ENCODE assay signal across 9 cellular contexts in genomic region chr21:44931501-44932365, GRCh38. TPM values are rescaled to one million over a fixed set of nuclear protein-coding genes. Genes with fewer than 3 reads are reported as not detected.
A peak's percentile ranks its signal among the peaks of the same experiment; 100 is the strongest.
DNase-seq lines count a peak whose midpoint lies in the region; ATAC-seq, FAIRE-seq and TF ChIP-seq lines count a peak whose summit lies in the region.
"Had no signal": no experiment of that assay in that cellular context is flagged by ENCODE, and none has a peak within 500 bp of the region (broad histone marks: within the 10 kb centered on the region; RNA-seq: fewer than 3 reads in every experiment).

No MANE protein-coding gene starts in this region.

- H4K20me1 ChIP-seq in H1 (replicated peaks in 1 of 2; ENCODE audit: control insufficient read depth in 1 of 2, insufficient read depth in 2 of 2, low read length in 2 of 2), result peaks cover 0 to 3% of the 10 kb centered on the region in 2 experiments

- H3K27me3 ChIP-seq in Caco-2 (replicated peaks; ENCODE audit: control insufficient read depth, insufficient read depth, low read length) (no peaks in the 10 kb centered on the region), H1 (replicated peaks in 1 of 4; ENCODE audit: control insufficient read depth in 3 of 4, extremely low read depth in 1 of 4, insufficient read depth in 3 of 4, low read length in 3 of 4) (peaks cover 25 to 80% (median 63%) of the 10 kb centered on the region in 4 experiments), neuronal stem cell (ENCODE audit: control insufficient read depth in 3 of 3, insufficient read depth in 3 of 3, low read depth in 1 of 3, low read length in 3 of 3) (peaks cover 33 to 73% (median 57%) of the 10 kb centered on the region in 3 experiments)

- 7% methylated on average over 46 of the region's 73 CpGs; no CpG with 5 or more reads in 1 of the 2 experiments for WGBS in H1 (ENCODE audit: extremely low coverage in 1 of 2, insufficient coverage in 1 of 2, insufficient read length in 1 of 2, insufficient replicate concordance in 2 of 2, low coverage in 1 of 2, low lambda C conversion rate in 2 of 2, missing lambda C conversion rate in 1 of 2), 2 experiments
- WGBS in neuronal stem cell (ENCODE audit: extremely low coverage in 2 of 2, insufficient read length in 2 of 2, insufficient replicate concordance in 1 of 2), 2 donors, result no CpG with 5 or more reads among the region's 73 CpGs

- no peak for TF ChIP-seq POLR2A in H1 (IDR thresholded peaks at IDR 0.05; ENCODE audit: control extremely low read depth in 1 of 2, low read depth in 2 of 2, low read length in 2 of 2)

- H3K4me2 ChIP-seq in H1 (ENCODE audit: insufficient read depth in 1 of 2, low read depth in 2 of 2, low read length in 2 of 2), result peak overlapping the region; percentile 77 to 86
- peak overlapping the region; percentile 57 for H3K4me2 ChIP-seq in neuronal stem cell (ENCODE audit: insufficient read depth, low read length, poor library complexity, severe bottlenecking)

- H3K9me3 ChIP-seq in Caco-2 (no peaks in the 10 kb centered on the region), H1 (ENCODE audit: insufficient read depth in 2 of 2, low read depth in 1 of 2, low read length in 1 of 2) (no peaks in the 10 kb centered on the region), neuronal stem cell (replicated peaks in 1 of 2; ENCODE audit: control insufficient read depth in 2 of 2, insufficient read depth in 1 of 2, low read depth in 1 of 2, low read length in 2 of 2) (peaks cover 0 to 6% of the 10 kb centered on the region in 2 donors)

- FAIRE-seq in H1 (lab: Jason Lieb, UNC), result no peak
- FAIRE-seq: islet of Langerhans had no signal

- POLR2A ChIA-PET in Caco-2 (lab: Charles Lee), result interaction anchor here (0.5 to 0.7 kb wide), 2 partner anchors 58 to 624 kb away, joined by 4 to 7 read pairs; no protein-coding TSS in a partner anchor
- POLR2A ChIA-PET in H1 (lab: Charles Lee; ENCODE audit: partially characterized antibody), result interaction anchor here (0.9 to 1.6 kb wide), 6 partner anchors 8 to 143 kb away, joined by 3 to 7 read pairs (median 4); partner anchors contain the start of genes ADARB1 and SLX9

- no peak overlapping the region for H2BK5ac ChIP-seq in H1 (ENCODE audit: low read depth, low read length)
- peak overlapping the region; percentile 13 for H2BK5ac ChIP-seq in neuronal stem cell (ENCODE audit: low read length)

- H3K79me1 ChIP-seq in H1 (ENCODE audit: low read depth, low read length) (no peaks in the 10 kb centered on the region), neuronal stem cell (ENCODE audit: low read depth, low read length) (no peaks in the 10 kb centered on the region)

- H3K9me3 Mint-ChIP-seq in Caco-2 (ENCODE audit: unreplicated experiment), result no peaks in the 10 kb centered on the region

- H2BK12ac ChIP-seq in H1 (ENCODE audit: low read depth, low read length) (peak overlapping the region; percentile 27; the same call in 1 of the 2 replicates), neuronal stem cell (ENCODE audit: low read length) (no peak overlapping the region)

- H2BK15ac ChIP-seq in H1 (ENCODE audit: low read length) (no peak overlapping the region; the same call in 1 of the 2 replicates), neuronal stem cell (ENCODE audit: low read length) (peak overlapping the region; percentile 67)

- H3K36me3 ChIP-seq in Caco-2 (ENCODE audit: control insufficient read depth, insufficient read depth, low read length) (no peaks in the 10 kb centered on the region), H1 (ENCODE audit: control insufficient read depth in 2 of 4, insufficient read depth in 4 of 4, low read length in 3 of 4) (peaks cover 0 to 4% (median 0%) of the 10 kb centered on the region in 4 experiments; a peak in 1 of 8 replicates), neuronal stem cell (replicated peaks in 1 of 2; ENCODE audit: control insufficient read depth in 2 of 2, insufficient read depth in 2 of 2, low read length in 2 of 2) (no peaks in the 10 kb centered on the region)

- no peak for TF ChIP-seq EP300 in H1 (IDR thresholded peaks at IDR 0.05; ENCODE audit: borderline replicate concordance in 1 of 2, low read depth in 2 of 2, low read length in 2 of 2)

- H3K27ac ChIP-seq in H1 (ENCODE audit: low read depth, low read length) (no peak overlapping the region), neuronal stem cell (replicated peaks; ENCODE audit: low read length) (no peak overlapping the region)

- H3K4me3 Mint-ChIP-seq in Caco-2 (ENCODE audit: unreplicated experiment), result peak overlapping the region; percentile 55

- no peak for ATAC-seq in HG02610 (IDR thresholded peaks at IDR 0.05; ENCODE audit: unreplicated experiment)

- no peaks in the 10 kb centered on the region for H3K36me3 Mint-ChIP-seq in Caco-2 (ENCODE audit: insufficient read depth, unreplicated experiment)

- no peak overlapping the region for H2BK120ac ChIP-seq in H1 (replicated peaks; ENCODE audit: low read depth, low read length)
- peak overlapping the region; percentile 61 for H2BK120ac ChIP-seq in neuronal stem cell (ENCODE audit: low read depth, low read length)

- no peak overlapping the region for H3K56ac ChIP-seq in H1 (replicated peaks; ENCODE audit: insufficient read length, low read depth, low read length)

- H3K4me1 ChIP-seq in Caco-2 (peaks cover 21% of the 10 kb centered on the region), H1 (replicated peaks in 1 of 4; ENCODE audit: control insufficient read depth in 3 of 4, insufficient read depth in 4 of 4, low read length in 3 of 4) (peaks cover 0 to 28% (median 20%) of the 10 kb centered on the region in 4 experiments; a peak in 5 of 7 replicates), neuronal stem cell (ENCODE audit: control insufficient read depth in 2 of 2, insufficient read depth in 1 of 2, low read depth in 1 of 2, low read length in 2 of 2) (peaks cover 14 to 26% of the 10 kb centered on the region in 2 donors)

- peaks cover 9% of the 10 kb centered on the region for H3K4me1 Mint-ChIP-seq in Caco-2 (ENCODE audit: low read depth, unreplicated experiment)

- H3K14ac ChIP-seq in H1 (ENCODE audit: insufficient read length) (no peak overlapping the region), neuronal stem cell (ENCODE audit: low read length) (peak overlapping the region; percentile 38)

- H3K27ac Mint-ChIP-seq in Caco-2 (ENCODE audit: unreplicated experiment), result no peak overlapping the region

- H3K27me3 Mint-ChIP-seq in Caco-2 (ENCODE audit: insufficient read depth, unreplicated experiment), result peaks cover 2% of the 10 kb centered on the region

- H3K9ac ChIP-seq in H1 (replicated peaks in 1 of 4; ENCODE audit: extremely low read depth in 1 of 4, low read depth in 3 of 4, low read length in 3 of 4) (no peak overlapping the region), neuronal stem cell (ENCODE audit: low read depth, low read length, poor library complexity) (no peak overlapping the region)

- H4K5ac ChIP-seq in H1 (ENCODE audit: insufficient read length, low read depth, low read length), result no peak overlapping the region

- no TSS peak for BruUV-seq in Caco-2 (replicated peaks; lab: Mats Ljungman, UMichigan)

- no peaks in the 10 kb centered on the region for H3K79me2 ChIP-seq in H1 (ENCODE audit: control insufficient read depth in 1 of 2, insufficient read depth in 2 of 2, low read length in 2 of 2)

- no peak overlapping the region for H3K23ac ChIP-seq in H1 (ENCODE audit: insufficient read length)
- H3K23ac ChIP-seq in neuronal stem cell (ENCODE audit: low read depth, low read length, poor library complexity), result peak overlapping the region; percentile 80

- H3K4ac ChIP-seq in H1 (replicated peaks; ENCODE audit: insufficient read length, low read depth, low read length) (no peak overlapping the region), neuronal stem cell (ENCODE audit: low read length) (no peak overlapping the region)

- peaks cover 7% of the 10 kb centered on the region; the same call in 1 of the 2 replicates for H3K23me2 ChIP-seq in H1 (ENCODE audit: low read depth, low read length)

- H3K4me3 ChIP-seq in Caco-2 (ENCODE audit: low read depth, low read length) (peak overlapping the region; percentile 44), H1 (ENCODE audit: extremely low read depth in 1 of 4, insufficient read depth in 2 of 4, low read depth in 3 of 4, low read length in 4 of 4) (peak overlapping the region; percentile 32 to 58 (median 38)), neuronal stem cell (ENCODE audit: low read length in 2 of 2) (peak overlapping the region; percentile 1 to 55)

- H2BK20ac ChIP-seq in H1 (ENCODE audit: low read length), result no peak overlapping the region

- intact Hi-C loops in Caco-2 (cut with micrococcal nuclease; ENCODE audit: unreplicated experiment), result loop anchor here (2.0 kb wide), 1 partner anchor 39 kb away; no protein-coding TSS in a partner anchor

- H4K8ac ChIP-seq in H1 (ENCODE audit: extremely low read depth, insufficient read depth, low read length), result peak overlapping the region; percentile 2; the same call in 1 of the 2 replicates
- H4K8ac ChIP-seq in neuronal stem cell (ENCODE audit: low read depth, low read length), result no peak overlapping the region

- TF ChIP-seq CTCF in Caco-2 (IDR thresholded peaks at IDR 0.05; ENCODE audit: insufficient read depth in 1 of 2, low read depth in 1 of 2, low read length in 1 of 2, severe bottlenecking in 1 of 2, unreplicated experiment in 1 of 2) (no peak), H1 (IDR thresholded peaks at IDR 0.05; ENCODE audit: control extremely low read depth in 1 of 3, insufficient read depth in 1 of 3, low read depth in 1 of 3, low read length in 3 of 3) (no peak)

- TF ChIP-seq RAD21 in H1 (IDR thresholded peaks at IDR 0.05 in 1 of 2, conservative IDR thresholded peaks at IDR 0.05 in 1 of 2; ENCODE audit: low read depth in 2 of 2, low read length in 2 of 2), result no peak

- no peak overlapping the region; the same call in 1 of the 2 replicates for H3K18ac ChIP-seq in H1 (ENCODE audit: extremely low read depth, low read length)
- peak overlapping the region; percentile 90 for H3K18ac ChIP-seq in neuronal stem cell (ENCODE audit: low read length)

- H4K91ac ChIP-seq in H1 (replicated peaks; ENCODE audit: insufficient read length, low read length) (no peak overlapping the region), neuronal stem cell (ENCODE audit: low read depth, low read length, poor library complexity) (no peak overlapping the region)

- H2AK5ac ChIP-seq in H1 (ENCODE audit: low read depth, low read length), result no peak overlapping the region
- peak overlapping the region; percentile 75 for H2AK5ac ChIP-seq in neuronal stem cell (ENCODE audit: low read depth, low read length)

- H2AFZ ChIP-seq in H1 (ENCODE audit: low read length) (no peak overlapping the region), neuronal stem cell (ENCODE audit: low read length) (peak overlapping the region; percentile 59)

- CTCF ChIA-PET in Caco-2 (lab: Charles Lee) (interaction anchor here (0.6 to 2.2 kb wide), 12 partner anchors 34 to 691 kb away, joined by 3 to 11 read pairs (median 5); partner anchors contain the start of gene PTTG1IP), H1 (lab: Charles Lee; ENCODE audit: partially characterized antibody) (interaction anchor here (0.7 to 2.5 kb wide), 6 partner anchors 16 to 197 kb away, joined by 3 to 7 read pairs (median 3); no protein-coding TSS in a partner anchor)

- DNase-seq in Caco-2 (peak in 1 of 2 experiments; percentile 33), NCI-H2171 (lab: John Stamatoyannopoulos, UW) (peak; percentile 19), H1 (ENCODE audit: low read depth in 1 of 2, low spot score in 2 of 2) (no peak), neuronal stem cell (ENCODE audit: low spot score) (no peak), activated gamma-delta T cell treated with Interleukin-2 at 50 U/mL for 16 hours (no peak), ureter (ENCODE audit: low spot score) (no peak)
- no peak for DNase-seq in NK-92 treated with Interleukin-12 subunit alpha and Interleukin-12 subunit beta, amount 100 ng/mL, for 24 hours (lab: John Stamatoyannopoulos, UW)

RNA-seq across cellular contexts. Expression of gene SLX9, which starts 8.1 kb away (rescaled TPM):
- total RNA-seq in Caco-2 (2022), result 54.0 and 62.1 TPM in 2 replicates
- total RNA-seq in H1 (2021; fragmentation: NEBNext Ultra II Directional; extraction: Animal tissue kit (Norgen Biotek cat#: 25700)), result 57.3 and 64.1 TPM in 2 replicates
- polyA plus RNA-seq in H1 (2011; rRNA removed), result 17.7 and 34.6 TPM in 2 replicates
- 43.7 TPM for polyA plus RNA-seq in H1 (2011; cell fraction: cytosol; rRNA removed)
- polyA plus RNA-seq in H1 (2011; cell fraction: nucleus; rRNA removed), result 28.5 TPM
- 20.8 to 42.4 TPM (median 39.1 TPM) in 4 replicates for polyA plus RNA-seq in H1 (2012, experiment 1 of 2)
- polyA plus RNA-seq in H1 (2012, experiment 2 of 2), result 28.1 TPM
- polyA plus RNA-seq in H1 (2013, experiment 1 of 2), result 28.3 TPM
- 30.5 TPM for polyA plus RNA-seq in H1 (2013, experiment 2 of 2)
- 5.9 and 6.3 TPM in 2 replicates for polyA minus RNA-seq in H1 (2011; rRNA and poly(A)+ RNA removed)
- polyA minus RNA-seq in H1 (2011; cell fraction: cytosol; rRNA and poly(A)+ RNA removed), result 28.0 TPM
- 8.6 TPM for polyA minus RNA-seq in H1 (2011; cell fraction: nucleus; rRNA and poly(A)+ RNA removed)
- polyA plus RNA-seq in neuronal stem cell (2013, experiment 1 of 2), result 17.0 TPM
- polyA plus RNA-seq in neuronal stem cell (2013, experiment 2 of 2), result 16.6 TPM
- 32.4 TPM for total RNA-seq in ureter

RNA-seq across cellular contexts. Expression of gene ITGB2, which starts 11.0 kb away (rescaled TPM):
- 0.48 and 1.1 TPM in 2 replicates for total RNA-seq in Caco-2 (2022)
- 0.24 and 0.36 TPM in 2 replicates for total RNA-seq in H1 (2021; fragmentation: NEBNext Ultra II Directional; extraction: Animal tissue kit (Norgen Biotek cat#: 25700))
- polyA plus RNA-seq in H1 (2011; rRNA removed), result 0.63 and 0.89 TPM in 2 replicates
- 0.76 TPM for polyA plus RNA-seq in H1 (2011; cell fraction: cytosol; rRNA removed)
- polyA plus RNA-seq in H1 (2011; cell fraction: nucleus; rRNA removed), result 1.6 TPM
- 0.40 to 0.58 TPM (median 0.48 TPM) in 4 replicates for polyA plus RNA-seq in H1 (2012, experiment 1 of 2)
- polyA plus RNA-seq in H1 (2012, experiment 2 of 2), result 0.49 TPM
- polyA plus RNA-seq in H1 (2013, experiment 1 of 2), result 0.26 TPM
- 0.52 TPM for polyA plus RNA-seq in H1 (2013, experiment 2 of 2)
- 0.25 and 0.27 TPM in 2 replicates for polyA minus RNA-seq in H1 (2011; rRNA and poly(A)+ RNA removed)
- not detected for polyA minus RNA-seq in H1 (2011; cell fraction: cytosol; rRNA and poly(A)+ RNA removed)
- polyA minus RNA-seq in H1 (2011; cell fraction: nucleus; rRNA and poly(A)+ RNA removed), result 0.70 TPM
- 0.06 TPM for polyA plus RNA-seq in neuronal stem cell (2013, experiment 1 of 2)
- 0.12 TPM for polyA plus RNA-seq in neuronal stem cell (2013, experiment 2 of 2)
- 35.7 TPM for total RNA-seq in ureter

RNA-seq across cellular contexts. Expression of gene PTTG1IP, which starts 58.2 kb away (rescaled TPM):
- 296 and 306 TPM in 2 replicates for total RNA-seq in Caco-2 (2022)
- total RNA-seq in H1 (2021; fragmentation: NEBNext Ultra II Directional; extraction: Animal tissue kit (Norgen Biotek cat#: 25700)), result 124 and 130 TPM in 2 replicates
- 88.9 and 90.8 TPM in 2 replicates for polyA plus RNA-seq in H1 (2011; rRNA removed)
- 98.5 TPM for polyA plus RNA-seq in H1 (2011; cell fraction: cytosol; rRNA removed)
- polyA plus RNA-seq in H1 (2011; cell fraction: nucleus; rRNA removed), result 76.0 TPM
- polyA plus RNA-seq in H1 (2012, experiment 1 of 2), result 76.4 to 95.3 TPM (median 87.0 TPM) in 4 replicates
- 117 TPM for polyA plus RNA-seq in H1 (2012, experiment 2 of 2)
- polyA plus RNA-seq in H1 (2013, experiment 1 of 2), result 140 TPM
- 172 TPM for polyA plus RNA-seq in H1 (2013, experiment 2 of 2)
- polyA minus RNA-seq in H1 (2011; rRNA and poly(A)+ RNA removed), result 63.7 and 69.2 TPM in 2 replicates
- 110 TPM for polyA minus RNA-seq in H1 (2011; cell fraction: cytosol; rRNA and poly(A)+ RNA removed)
- polyA minus RNA-seq in H1 (2011; cell fraction: nucleus; rRNA and poly(A)+ RNA removed), result 39.1 TPM
- 134 TPM for polyA plus RNA-seq in neuronal stem cell (2013, experiment 1 of 2)
- polyA plus RNA-seq in neuronal stem cell (2013, experiment 2 of 2), result 131 TPM
- 181 TPM for total RNA-seq in ureter

Comparison
In these comparisons a context has a peak if more than half of its experiments do, and no peak if none do; other contexts are left out.
1. RNA of gene ITGB2, which starts 11.0 kb away (total RNA-seq): 35.7 TPM in ureter (single experiment); 0.48 to 1.1 TPM in Caco-2 and 0.24 to 0.36 TPM in H1; every median in the first group is over 10 times any median in the second.
2. Peak in every context shown above with its lines, with median percentiles within 50 percentile points of each other: H3K4me3 ChIP-seq.